ENCODE assay signal across 1 cellular context in the genomic region with DNA sequence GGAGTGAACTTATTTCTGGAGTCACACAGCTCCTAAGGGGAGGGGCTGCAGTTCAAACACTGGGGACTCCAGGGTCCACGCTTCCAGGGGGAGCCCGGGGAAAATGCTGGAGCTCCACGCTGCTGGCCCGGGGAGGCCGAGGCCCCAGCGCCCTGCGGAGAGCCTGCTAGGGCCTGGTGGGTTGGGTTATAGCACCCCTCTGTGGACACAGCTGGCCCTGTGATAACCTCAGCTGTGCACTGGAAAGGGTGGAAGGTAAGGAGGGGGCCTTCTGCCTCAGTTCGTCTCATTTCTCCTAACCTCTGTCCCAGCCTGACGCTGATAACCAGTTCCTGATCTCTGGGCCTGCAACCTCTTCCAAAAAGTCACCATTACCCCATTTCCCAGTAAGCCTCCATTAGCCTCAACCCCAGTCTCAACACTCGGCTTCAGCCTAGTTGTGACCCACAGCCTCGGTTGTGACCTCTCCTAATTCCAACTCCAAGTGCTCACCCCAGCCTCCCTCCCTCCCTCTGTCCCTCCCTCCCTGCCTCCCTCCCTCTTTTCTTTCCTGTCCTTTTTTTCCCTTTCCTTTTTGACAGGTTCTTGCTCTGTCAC.
A peak's percentile ranks its signal among the peaks of the same experiment; 100 is the strongest.
TF ChIP-seq lines count a peak whose summit lies in the region.

No MANE protein-coding gene starts in this region.

TF ChIP-seq in HEK293, 187 proteins besides CTCF, POLR2A, EP300 and RAD21 (continued from another document):
- TF ChIP-seq, protein P1, sequence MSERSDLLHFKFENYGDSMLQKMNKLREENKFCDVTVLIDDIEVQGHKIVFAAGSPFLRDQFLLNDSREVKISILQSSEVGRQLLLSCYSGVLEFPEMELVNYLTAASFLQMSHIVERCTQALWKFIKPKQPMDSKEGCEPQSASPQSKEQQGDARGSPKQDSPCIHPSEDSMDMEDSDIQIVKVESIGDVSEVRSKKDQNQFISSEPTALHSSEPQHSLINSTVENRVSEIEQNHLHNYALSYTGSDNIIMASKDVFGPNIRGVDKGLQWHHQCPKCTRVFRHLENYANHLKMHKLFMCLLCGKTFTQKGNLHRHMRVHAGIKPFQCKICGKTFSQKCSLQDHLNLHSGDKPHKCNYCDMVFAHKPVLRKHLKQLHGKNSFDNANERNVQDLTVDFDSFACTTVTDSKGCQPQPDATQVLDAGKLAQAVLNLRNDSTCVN (tag by site-specific recombination; optimal IDR thresholded peaks at IDR 0.05): no peak
- TF ChIP-seq ZBTB20 (tag by site-specific recombination; IDR thresholded peaks at IDR 0.05): peak; percentile 68
- no peak for TF ChIP-seq ZSCAN30 (tag by site-specific recombination; IDR thresholded peaks at IDR 0.05)
- TF ChIP-seq, protein P2, sequence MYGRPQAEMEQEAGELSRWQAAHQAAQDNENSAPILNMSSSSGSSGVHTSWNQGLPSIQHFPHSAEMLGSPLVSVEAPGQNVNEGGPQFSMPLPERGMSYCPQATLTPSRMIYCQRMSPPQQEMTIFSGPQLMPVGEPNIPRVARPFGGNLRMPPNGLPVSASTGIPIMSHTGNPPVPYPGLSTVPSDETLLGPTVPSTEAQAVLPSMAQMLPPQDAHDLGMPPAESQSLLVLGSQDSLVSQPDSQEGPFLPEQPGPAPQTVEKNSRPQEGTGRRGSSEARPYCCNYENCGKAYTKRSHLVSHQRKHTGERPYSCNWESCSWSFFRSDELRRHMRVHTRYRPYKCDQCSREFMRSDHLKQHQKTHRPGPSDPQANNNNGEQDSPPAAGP (tag by site-specific recombination; IDR thresholded peaks at IDR 0.05): no peak
- TF ChIP-seq, protein P3, sequence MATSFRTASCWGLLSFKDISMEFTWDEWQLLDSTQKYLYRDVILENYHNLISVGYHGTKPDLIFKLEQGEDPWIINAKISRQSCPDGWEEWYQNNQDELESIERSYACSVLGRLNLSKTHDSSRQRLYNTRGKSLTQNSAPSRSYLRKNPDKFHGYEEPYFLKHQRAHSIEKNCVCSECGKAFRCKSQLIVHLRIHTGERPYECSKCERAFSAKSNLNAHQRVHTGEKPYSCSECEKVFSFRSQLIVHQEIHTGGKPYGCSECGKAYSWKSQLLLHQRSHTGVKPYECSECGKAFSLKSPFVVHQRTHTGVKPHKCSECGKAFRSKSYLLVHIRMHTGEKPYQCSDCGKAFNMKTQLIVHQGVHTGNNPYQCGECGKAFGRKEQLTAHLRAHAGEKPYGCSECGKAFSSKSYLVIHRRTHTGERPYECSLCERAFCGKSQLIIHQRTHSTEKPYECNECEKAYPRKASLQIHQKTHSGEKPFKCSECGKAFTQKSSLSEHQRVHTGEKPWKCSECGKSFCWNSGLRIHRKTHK (tag by site-specific recombination; IDR thresholded peaks at IDR 0.05): no peak
- 0 out of 2 replicates have a peak, but pooled peaks have one; percentile 17 for TF ChIP-seq ZBTB17 (tag by site-specific recombination; IDR thresholded peaks at IDR 0.05)
- no peak for TF ChIP-seq ZNF211 (tag by site-specific recombination; IDR thresholded peaks at IDR 0.05; ENCODE audit: low read depth)
- TF ChIP-seq ZNF423 (tag by site-specific recombination; IDR thresholded peaks at IDR 0.05): no peak
- 0 out of 2 replicates have a peak, but pooled peaks have one; percentile 16 for TF ChIP-seq ZXDB (tag by site-specific recombination; IDR thresholded peaks at IDR 0.05)
- TF ChIP-seq KLF10 (tag by site-specific recombination; IDR thresholded peaks at IDR 0.05): no peak
- TF ChIP-seq ZNF416 (tag by site-specific recombination; IDR thresholded peaks at IDR 0.05): no peak
- peak; percentile 27; the same call in 1 of the 2 replicates for TF ChIP-seq KLF8 (tag by site-specific recombination; IDR thresholded peaks at IDR 0.05)
- 0 out of 2 replicates have a peak, but pooled peaks have one; percentile 29 for TF ChIP-seq ZEB2 (tag by site-specific recombination; IDR thresholded peaks at IDR 0.05)
- TF ChIP-seq, protein P4, sequence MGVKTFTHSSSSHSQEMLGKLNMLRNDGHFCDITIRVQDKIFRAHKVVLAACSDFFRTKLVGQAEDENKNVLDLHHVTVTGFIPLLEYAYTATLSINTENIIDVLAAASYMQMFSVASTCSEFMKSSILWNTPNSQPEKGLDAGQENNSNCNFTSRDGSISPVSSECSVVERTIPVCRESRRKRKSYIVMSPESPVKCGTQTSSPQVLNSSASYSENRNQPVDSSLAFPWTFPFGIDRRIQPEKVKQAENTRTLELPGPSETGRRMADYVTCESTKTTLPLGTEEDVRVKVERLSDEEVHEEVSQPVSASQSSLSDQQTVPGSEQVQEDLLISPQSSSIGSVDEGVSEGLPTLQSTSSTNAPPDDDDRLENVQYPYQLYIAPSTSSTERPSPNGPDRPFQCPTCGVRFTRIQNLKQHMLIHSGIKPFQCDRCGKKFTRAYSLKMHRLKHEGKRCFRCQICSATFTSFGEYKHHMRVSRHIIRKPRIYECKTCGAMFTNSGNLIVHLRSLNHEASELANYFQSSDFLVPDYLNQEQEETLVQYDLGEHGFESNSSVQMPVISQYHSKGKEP (tag by site-specific recombination; IDR thresholded peaks at IDR 0.05): no peak
- TF ChIP-seq, protein P5, sequence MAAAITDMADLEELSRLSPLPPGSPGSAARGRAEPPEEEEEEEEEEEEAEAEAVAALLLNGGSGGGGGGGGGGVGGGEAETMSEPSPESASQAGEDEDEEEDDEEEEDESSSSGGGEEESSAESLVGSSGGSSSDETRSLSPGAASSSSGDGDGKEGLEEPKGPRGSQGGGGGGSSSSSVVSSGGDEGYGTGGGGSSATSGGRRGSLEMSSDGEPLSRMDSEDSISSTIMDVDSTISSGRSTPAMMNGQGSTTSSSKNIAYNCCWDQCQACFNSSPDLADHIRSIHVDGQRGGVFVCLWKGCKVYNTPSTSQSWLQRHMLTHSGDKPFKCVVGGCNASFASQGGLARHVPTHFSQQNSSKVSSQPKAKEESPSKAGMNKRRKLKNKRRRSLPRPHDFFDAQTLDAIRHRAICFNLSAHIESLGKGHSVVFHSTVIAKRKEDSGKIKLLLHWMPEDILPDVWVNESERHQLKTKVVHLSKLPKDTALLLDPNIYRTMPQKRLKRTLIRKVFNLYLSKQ (tag by site-specific recombination; IDR thresholded peaks at IDR 0.05; ENCODE audit: borderline replicate concordance): no peak
- TF ChIP-seq ZSCAN16 (tag by site-specific recombination; IDR thresholded peaks at IDR 0.05): no peak
- TF ChIP-seq BCL11A (tag by site-specific recombination; IDR thresholded peaks at IDR 0.05; ENCODE audit: low read depth): no peak
- no peak for TF ChIP-seq SETDB1 (IDR thresholded peaks at IDR 0.05; ENCODE audit: insufficient read length, low read length)
- TF ChIP-seq GLIS2 (tag by site-specific recombination; IDR thresholded peaks at IDR 0.05): peak; percentile 73
- no peak for TF ChIP-seq ZNF324 (tag by site-specific recombination; IDR thresholded peaks at IDR 0.05)
